In genomic region chr2:112724611-112725525, GRCh38 we compare ENCODE assay signal across 11 cellular contexts. TPM values are rescaled to one million over a fixed set of nuclear protein-coding genes. Genes with fewer than 3 reads are reported as not detected.
DNase-seq lines count a peak whose midpoint lies in the region; ATAC-seq, FAIRE-seq and TF ChIP-seq lines count a peak whose summit lies in the region.
"Had no signal": no experiment of that assay in that cellular context is flagged by ENCODE, and none has a peak within 500 bp of the region (broad histone marks: within the 10 kb centered on the region; RNA-seq: fewer than 3 reads in every experiment).

No MANE protein-coding gene starts in this region.

- DNase-seq in cardiac muscle cell (ENCODE audit: low read depth in 1 of 2, low spot score in 1 of 2): peak; percentile 24 to 25
- no peak for DNase-seq in right atrium auricular region (ENCODE audit: low spot score)
- peak; percentile 26 for DNase-seq in NCI-H2196 (lab: John Stamatoyannopoulos, UW; ENCODE audit: unreplicated experiment)
- DNase-seq in dermis blood vessel endothelial cell: peak; percentile 34
- DNase-seq in NCI-H187 treated with DMSO at 0.1 percent for 48 hours (lab: John Stamatoyannopoulos, UW): no peak
- DNase-seq in frontal cortex (ENCODE audit: low spot score in 2 of 2): no peak
- no peak for DNase-seq in activated CD4-positive, CD25-positive, alpha-beta regulatory T cell (lab: John Stamatoyannopoulos, UW)

- H3K4me1 ChIP-seq in cardiac muscle cell (ENCODE audit: low read depth) (no peaks in the 10 kb centered on the region), right atrium auricular region (peaks cover 0 to 3% of the 10 kb centered on the region in 2 donors)
- H3K4me1 ChIP-seq: body of pancreas had no signal

- no peaks in the 10 kb centered on the region for H3K36me3 ChIP-seq in cardiac muscle cell
- H3K36me3 ChIP-seq in right atrium auricular region: no peaks in the 10 kb centered on the region
- H3K36me3 ChIP-seq: SJSA1 had no signal

- FAIRE-seq in frontal cortex (lab: Jason Lieb, UNC): no peak

- H3K4me3 ChIP-seq in cardiac muscle cell: no peak overlapping the region
- H3K4me3 ChIP-seq in right atrium auricular region: no peak overlapping the region
- H3K4me3 ChIP-seq: body of pancreas, SJSA1 had no signal

- H3K9me3 ChIP-seq in cardiac muscle cell (ENCODE audit: low read depth): no peaks in the 10 kb centered on the region
- H3K9me3 ChIP-seq in right atrium auricular region: no peaks in the 10 kb centered on the region
- H3K9me3 ChIP-seq: body of pancreas, SJSA1 had no signal

- H3K27me3 ChIP-seq in cardiac muscle cell (no peaks in the 10 kb centered on the region), right atrium auricular region (no peaks in the 10 kb centered on the region)
- H3K27me3 ChIP-seq: body of pancreas, SJSA1 had no signal

- H3K27ac ChIP-seq in cardiac muscle cell: no peak overlapping the region
- no peak overlapping the region for H3K27ac ChIP-seq in right atrium auricular region
- H3K27ac ChIP-seq: body of pancreas, SJSA1 had no signal

- ATAC-seq in HG03095 (IDR thresholded peaks at IDR 0.05; ENCODE audit: unreplicated experiment): no peak
- ATAC-seq: body of pancreas had no signal

- TF ChIP-seq CTCF in cardiac muscle cell (IDR thresholded peaks at IDR 0.05; ENCODE audit: low read depth, low read length) (peak; percentile 38), right atrium auricular region (IDR thresholded peaks at IDR 0.05) (no peak)

RNA-seq across cellular contexts. Expression of gene NT5DC4, which starts 4.0 kb away (rescaled TPM):
- total RNA-seq in cardiac muscle cell: not detected in 2 replicates
- not detected in 2 replicates for polyA plus RNA-seq in cardiac muscle cell
- total RNA-seq in right atrium auricular region: not detected
- total RNA-seq in dermis blood vessel endothelial cell: not detected in 2 replicates
- not detected for total RNA-seq in frontal cortex
- total RNA-seq: body of pancreas, mononuclear cell, SJSA1 had no signal

RNA-seq across cellular contexts. Expression of gene CKAP2L, which starts 39.5 kb away (rescaled TPM):
- total RNA-seq in cardiac muscle cell: 1.7 and 13.7 TPM in 2 replicates
- polyA plus RNA-seq in cardiac muscle cell: 4.0 and 20.9 TPM in 2 replicates
- total RNA-seq in right atrium auricular region: under 1 TPM in 1 of 2 donors, not detected in 1; 0.82 TPM
- total RNA-seq in dermis blood vessel endothelial cell: 2.4 and 12.8 TPM in 2 replicates
- 2.0 TPM for total RNA-seq in frontal cortex

RNA-seq across cellular contexts. Expression of gene IL1A, which starts 59.4 kb away (rescaled TPM):
- total RNA-seq in cardiac muscle cell: not detected in 2 replicates
- polyA plus RNA-seq in cardiac muscle cell: not detected in 2 replicates
- total RNA-seq in right atrium auricular region: not detected
- under 0.01 and 0.19 TPM in 2 replicates for total RNA-seq in dermis blood vessel endothelial cell
- 0.41 TPM for total RNA-seq in frontal cortex
- total RNA-seq: body of pancreas had no signal

Comparison
In these comparisons a context has a peak if more than half of its experiments do, and no peak if none do; other contexts are left out.
1. DNase-seq: peak in cardiac muscle cell (2 of 2), NCI-H2196 (single experiment) and dermis blood vessel endothelial cell (single experiment); none in right atrium auricular region (single experiment), NCI-H187 treated with DMSO at 0.1 percent for 48 hours (single experiment), frontal cortex (0 of 2) and activated CD4-positive, CD25-positive, alpha-beta regulatory T cell (0 of 4).